Comparison of ENCODE assay signal across 11 cellular contexts in the genomic region with DNA sequence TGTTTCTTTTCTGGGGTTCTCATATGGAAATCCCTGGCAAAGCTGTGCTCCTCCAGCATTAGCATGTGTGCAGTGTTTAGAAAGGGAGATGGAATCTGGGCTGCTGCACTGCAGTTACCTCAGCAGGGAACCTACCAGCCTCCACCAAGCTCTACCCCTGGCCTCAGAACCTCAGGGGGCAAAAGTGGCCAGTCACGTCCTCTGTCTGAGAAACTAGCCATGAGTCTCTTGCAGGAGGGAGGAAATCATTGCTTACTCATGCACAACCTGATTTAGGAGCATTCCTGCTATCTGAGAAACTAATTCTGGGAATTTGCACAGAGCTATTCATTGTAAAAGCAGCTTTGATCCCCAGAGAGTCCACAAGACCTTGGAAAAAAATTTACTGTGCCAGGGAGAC.
DNase-seq lines count a peak whose midpoint lies in the region; ATAC-seq, FAIRE-seq and TF ChIP-seq lines count a peak whose summit lies in the region.
"Had no signal": no experiment of that assay in that cellular context is flagged by ENCODE, and none has a peak within 500 bp of the region (broad histone marks: within the 10 kb centered on the region; RNA-seq: fewer than 3 reads in every experiment).

No MANE protein-coding gene starts in this region.

- POLR2A ChIA-PET in PC-9 (lab: Charles Lee; ENCODE audit: unreplicated experiment), result interaction anchor here (0.6 kb wide), 2 partner anchors 12 to 71 kb away, joined by 5 to 12 read pairs; no protein-coding TSS in a partner anchor

- no peaks in the 10 kb centered on the region for H3K9me3 ChIP-seq in PC-9 (ENCODE audit: insufficient read depth, low read depth)
- H3K9me3 ChIP-seq in ectodermal cell (ENCODE audit: control insufficient read depth, low read length), result no peaks in the 10 kb centered on the region
- H3K9me3 ChIP-seq in HAP-1, result no peaks in the 10 kb centered on the region

- TF ChIP-seq CTCF in PC-9 (conservative IDR thresholded peaks at IDR 0.05) (no peak), omental fat pad (IDR thresholded peaks at IDR 0.05) (no peak)

- DNase-seq in Caki2 (ENCODE audit: low read depth), result peak; percentile 67
- DNase-seq in PC-9, result peak; percentile 54 to 77
- no peak for DNase-seq in omental fat pad (ENCODE audit: low spot score)
- DNase-seq in stimulated activated naive CD8-positive, alpha-beta T cell treated with anti-CD3 and anti-CD28 coated beads, Interleukin-15, Interleukin-2, amounts not matched to agents 100 U/mL and 50 U/mL, for 24 hours, result no peak
- DNase-seq in HAP-1 (ENCODE audit: low spot score in 2 of 2), result no peak
- no peak for DNase-seq in urothelium cell line (ENCODE audit: low spot score)
- DNase-seq: activated T-cell treated with anti-CD3 and anti-CD28 coated beads, Interleukin-2, amount 50 U/mL, for 48 hours; NCI-H526 had no signal

- H3K4me3 ChIP-seq in PC-9 (no peak overlapping the region), ectodermal cell (ENCODE audit: insufficient read depth, low read depth, low read length) (no peak overlapping the region), HAP-1 (no peak overlapping the region)

- H3K9me2 ChIP-seq in PC-9 (ENCODE audit: insufficient read depth), result no peaks in the 10 kb centered on the region

- no TSS peak for BruUV-seq in PC-9 (replicated peaks; lab: Mats Ljungman, UMichigan)

- H3K79me2 ChIP-seq in PC-9 (ENCODE audit: low read depth), result 0 out of 2 replicates have a peak, but pooled peaks cover 11% of the 10 kb centered on the region

- intact Hi-C loops in PC-9 (cut with micrococcal nuclease; ENCODE audit: unreplicated experiment), result loop anchor here (1.0 kb wide), 1 partner anchor 8 kb away; no protein-coding TSS in a partner anchor

- H3F3A ChIP-seq in PC-9 (ENCODE audit: insufficient read depth, low read depth), result peaks cover 11% of the 10 kb centered on the region; the same call in 1 of the 2 replicates

- CTCF ChIA-PET in PC-9 (lab: Charles Lee), result interaction anchor here (0.8 to 1.0 kb wide), 3 partner anchors 45 to 136 kb away, joined by 3 read pairs; no protein-coding TSS in a partner anchor

- H3K27me3 ChIP-seq in PC-9 (ENCODE audit: insufficient read depth, low read depth), result no peaks in the 10 kb centered on the region
- no peaks in the 10 kb centered on the region for H3K27me3 ChIP-seq in ectodermal cell (ENCODE audit: control insufficient read depth, insufficient read depth, low read length, poor library complexity, severe bottlenecking)
- no peaks in the 10 kb centered on the region for H3K27me3 ChIP-seq in HAP-1 (ENCODE audit: low read depth)

- no peaks in the 10 kb centered on the region; the same call in 1 of the 2 replicates for H4K20me1 ChIP-seq in PC-9 (ENCODE audit: insufficient read depth)

- ATAC-seq in omental fat pad (ENCODE audit: low FRiP score) (peak; percentile 74), GM19351 (IDR thresholded peaks at IDR 0.05; ENCODE audit: unreplicated experiment) (no peak)
- ATAC-seq in stimulated activated naive CD8-positive, alpha-beta T cell treated with anti-CD3 and anti-CD28 coated beads, Interleukin-15, Interleukin-2, amounts not matched to agents 100 U/mL and 50 U/mL, for 24 hours, result no peak
- ATAC-seq: esophagus mucosa had no signal

- in situ Hi-C loops in Caki2 (cut with HindIII; ENCODE audit: low pct_unique_long_range_greater_than_20kb, low sequenced_read_pairs) (no loop called here), HAP-1 (cut with MboI; ENCODE audit: low sequenced_read_pairs) (no loop called here)

- H2AFZ ChIP-seq in PC-9, result no peak overlapping the region

- H3K4me2 ChIP-seq in PC-9, result peak overlapping the region; percentile 34

- H3K36me3 ChIP-seq in PC-9 (ENCODE audit: low read depth) (no peaks in the 10 kb centered on the region), ectodermal cell (ENCODE audit: control insufficient read depth, insufficient read depth, low read length) (peaks cover 3% of the 10 kb centered on the region), HAP-1 (replicated peaks) (no peaks in the 10 kb centered on the region; the same call in 1 of the 2 replicates)

- H3K4me1 ChIP-seq in PC-9 (replicated peaks; ENCODE audit: insufficient read depth), result peaks cover 56% of the 10 kb centered on the region
- peaks cover 55% of the 10 kb centered on the region for H3K4me1 ChIP-seq in ectodermal cell (ENCODE audit: control insufficient read depth, insufficient read depth, low read length)
- peaks cover 41% of the 10 kb centered on the region for H3K4me1 ChIP-seq in HAP-1

- H3K27ac ChIP-seq in PC-9, result peak overlapping the region; percentile 63
- peak overlapping the region; percentile 41 for H3K27ac ChIP-seq in ectodermal cell (ENCODE audit: insufficient read depth, low read depth, low read length, poor library complexity, severe bottlenecking)

- 14 to 15% methylated on average over 1 of the region's 1 CpG for WGBS in ectodermal cell, 2 experiments

- no peak for FAIRE-seq in urothelium cell line (lab: Jason Lieb, UNC)

Comparison
In these comparisons a context has a peak if more than half of its experiments do, and no peak if none do; other contexts are left out.
1. DNase-seq: peak in Caki2 (single experiment) and PC-9 (2 of 2); none in omental fat pad (single experiment), stimulated activated naive CD8-positive, alpha-beta T cell treated with anti-CD3 and anti-CD28 coated beads, Interleukin-15, Interleukin-2, amounts not matched to agents 100 U/mL and 50 U/mL, for 24 hours (single experiment), HAP-1 (0 of 2) and urothelium cell line (single experiment).